ENCODE assay signal across 18 cellular contexts in the genomic region with DNA sequence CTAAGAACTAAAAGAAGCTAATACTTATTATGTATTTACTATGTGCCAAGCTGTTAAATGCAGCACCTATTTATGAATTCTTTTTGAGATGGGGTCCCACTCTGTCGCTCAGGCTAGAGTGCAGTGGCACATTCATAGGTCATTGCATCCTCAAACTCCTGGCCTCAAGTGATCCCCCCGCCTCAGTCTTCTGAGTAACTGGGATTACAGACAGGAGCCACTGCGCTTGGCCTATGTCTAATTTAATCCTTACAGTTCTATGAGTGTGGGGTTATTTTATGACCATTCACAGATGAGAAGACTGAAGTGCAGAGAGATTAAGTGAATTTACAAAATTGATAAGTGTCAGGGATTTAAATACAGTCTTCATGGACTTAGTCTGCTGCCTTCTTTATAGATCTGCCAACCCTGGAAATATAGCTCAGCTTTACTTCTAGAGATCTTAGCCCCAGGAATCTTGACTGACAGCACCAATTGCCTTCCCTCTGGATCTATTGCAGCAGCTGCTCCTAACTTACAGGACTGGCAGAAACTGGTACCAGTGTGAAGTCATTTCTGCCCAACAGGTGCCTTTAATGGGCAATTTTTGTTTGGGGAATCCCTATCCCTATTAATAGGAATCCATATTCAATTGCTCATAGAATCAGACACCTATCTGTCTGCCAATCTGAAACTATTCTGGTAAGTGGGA. TPM values are rescaled to one million over a fixed set of nuclear protein-coding genes. Genes with fewer than 3 reads are reported as not detected.
DNase-seq lines count a peak whose midpoint lies in the region; ATAC-seq and TF ChIP-seq lines count a peak whose summit lies in the region.
"Had no signal": no experiment of that assay in that cellular context is flagged by ENCODE, and none has a peak within 500 bp of the region (broad histone marks: within the 10 kb centered on the region; RNA-seq: fewer than 3 reads in every experiment).

No MANE protein-coding gene starts in this region.

- no peaks in the 10 kb centered on the region for H3K36me3 ChIP-seq in WERI-Rb-1
- no peaks in the 10 kb centered on the region for H3K36me3 ChIP-seq in psoas muscle (ENCODE audit: insufficient read depth in 1 of 2, low read depth in 1 of 2)
- no peaks in the 10 kb centered on the region for H3K36me3 ChIP-seq in skeletal muscle tissue (ENCODE audit: control insufficient read depth in 3 of 3, insufficient read depth in 3 of 3, low read length in 3 of 3)
- H3K36me3 ChIP-seq in trophoblast cell (ENCODE audit: control insufficient read depth in 1 of 2, insufficient read depth in 2 of 2, low read length in 2 of 2): no peaks in the 10 kb centered on the region
- H3K36me3 ChIP-seq: BE2C had no signal

- no peak overlapping the region for H2BK12ac ChIP-seq in trophoblast cell (ENCODE audit: low read length)

- H4K12ac ChIP-seq in trophoblast cell (ENCODE audit: low read depth, low read length): no peak overlapping the region

- no peak overlapping the region for H4K91ac ChIP-seq in trophoblast cell (ENCODE audit: low read depth, low read length)

- TF ChIP-seq CTCF in WERI-Rb-1 (IDR thresholded peaks at IDR 0.05; ENCODE audit: low read depth, low read length) (no peak), psoas muscle (IDR thresholded peaks at IDR 0.05) (no peak)

- no peaks in the 10 kb centered on the region for H3K79me1 ChIP-seq in trophoblast cell (ENCODE audit: low read length)

- no peak overlapping the region for H2AFZ ChIP-seq in trophoblast cell (ENCODE audit: insufficient read depth, low read length, poor library complexity)
- H2AFZ ChIP-seq: GM23248 had no signal

- intact Hi-C loops in psoas muscle (cut with DNase I): no loop called here

- H2BK5ac ChIP-seq in trophoblast cell (ENCODE audit: low read depth, low read length, poor library complexity): no peak overlapping the region

- no peak overlapping the region for H3K4ac ChIP-seq in trophoblast cell (ENCODE audit: low read depth, low read length)

- H2BK120ac ChIP-seq in trophoblast cell (ENCODE audit: insufficient read depth, low read length, poor library complexity): no peak overlapping the region

- H3K9me3 ChIP-seq in WERI-Rb-1 (ENCODE audit: severe bottlenecking) (no peaks in the 10 kb centered on the region), psoas muscle (no peaks in the 10 kb centered on the region), skeletal muscle tissue (ENCODE audit: control insufficient read depth in 3 of 3, low read length in 3 of 3) (no peaks in the 10 kb centered on the region), trophoblast cell (ENCODE audit: insufficient read depth, low read depth, low read length) (peaks cover 2% of the 10 kb centered on the region)
- H3K9me3 ChIP-seq: BE2C had no signal

- DNase-seq in LHCN-M2 (ENCODE audit: low read depth) (peak; percentile 97), WERI-Rb-1 (peak; percentile 54), psoas muscle (no peak), trophoblast cell (no peak), HEK293T (ENCODE audit: extremely low spot score) (no peak), SK-N-DZ (ENCODE audit: low spot score) (no peak)
- DNase-seq: BE2C; CD4-positive, alpha-beta memory T cell; DMS79; GM23248 had no signal

- H3K4me2 ChIP-seq in trophoblast cell (ENCODE audit: low read length): no peak overlapping the region

- CTCF ChIA-PET in HEK293T (lab: Yijun Ruan, JAX): no interaction called here

- WGBS in psoas muscle, 3 donors: 48 to 65% (median 49%) methylated on average over 3 of the region's 3 CpGs
- WGBS in trophoblast cell (ENCODE audit: extremely low coverage, insufficient coverage, insufficient read length): no CpG with 5 or more reads among the region's 3 CpGs

- peaks cover 26% of the 10 kb centered on the region for H3K4me1 ChIP-seq in psoas muscle
- H3K4me1 ChIP-seq in skeletal muscle tissue (ENCODE audit: control insufficient read depth in 3 of 3, insufficient read depth in 3 of 3, low read length in 3 of 3): peaks cover 11 to 16% (median 14%) of the 10 kb centered on the region in 3 donors
- H3K4me1 ChIP-seq in trophoblast cell (ENCODE audit: control insufficient read depth in 1 of 2, insufficient read depth in 2 of 2, low read length in 2 of 2): no peaks in the 10 kb centered on the region
- H3K4me1 ChIP-seq: BE2C had no signal

- no peak overlapping the region for H3K14ac ChIP-seq in trophoblast cell (ENCODE audit: low read length)

- H3K4me3 ChIP-seq in WERI-Rb-1 (ENCODE audit: low read depth, low read length) (no peak overlapping the region), psoas muscle (no peak overlapping the region), skeletal muscle tissue (ENCODE audit: low read length in 3 of 3) (no peak overlapping the region), trophoblast cell (ENCODE audit: low read depth, low read length) (no peak overlapping the region)
- H3K4me3 ChIP-seq: GM12878, GM23248 had no signal

- no peaks in the 10 kb centered on the region for H3K79me2 ChIP-seq in trophoblast cell (ENCODE audit: control insufficient read depth, insufficient read depth, low read length, poor library complexity)

- H2AK5ac ChIP-seq in trophoblast cell (ENCODE audit: low read length): no peak overlapping the region

- POLR2A ChIA-PET in HEK293T (lab: Yijun Ruan, JAX): no interaction called here

- peak; percentile 74 to 86 (median 84) for ATAC-seq in psoas muscle
- ATAC-seq: GM12878, HCT116 had no signal

- H3K18ac ChIP-seq in trophoblast cell (ENCODE audit: low read length): no peak overlapping the region

- H3K27ac ChIP-seq in WERI-Rb-1 (no peak overlapping the region; the same call in none of the 2 replicates), psoas muscle (peak overlapping the region; percentile 89), skeletal muscle tissue (ENCODE audit: low read depth, low read length) (peak overlapping the region; percentile 80), trophoblast cell (ENCODE audit: low read depth, low read length) (no peak overlapping the region)
- H3K27ac ChIP-seq: C4-2B, GM23248 had no signal

- H3K23ac ChIP-seq in trophoblast cell (ENCODE audit: low read length): no peak overlapping the region

- H3K9ac ChIP-seq in skeletal muscle tissue (ENCODE audit: low read depth in 1 of 3, low read length in 3 of 3) (peak overlapping the region in 2 of 3 donors; percentile 25 to 51), trophoblast cell (ENCODE audit: low read length) (no peak overlapping the region)
- H3K9ac ChIP-seq: GM23248 had no signal

- no peaks in the 10 kb centered on the region for H3K27me3 ChIP-seq in WERI-Rb-1 (ENCODE audit: insufficient read depth, low read depth, severe bottlenecking)
- H3K27me3 ChIP-seq in psoas muscle (ENCODE audit: insufficient read depth in 3 of 3, low read length in 2 of 3): no peaks in the 10 kb centered on the region
- H3K27me3 ChIP-seq in skeletal muscle tissue (ENCODE audit: control insufficient read depth in 3 of 3, insufficient read depth in 3 of 3, low read length in 3 of 3): no peaks in the 10 kb centered on the region
- H3K27me3 ChIP-seq in trophoblast cell (ENCODE audit: insufficient read depth, low read length): no peaks in the 10 kb centered on the region
- H3K27me3 ChIP-seq: BE2C had no signal

- H4K8ac ChIP-seq in trophoblast cell (ENCODE audit: low read depth, low read length): no peak overlapping the region

TF ChIP-seq in HEK293T, 16 proteins besides CTCF, POLR2A, EP300 and RAD21 (continues in another document):
- no peak for TF ChIP-seq ELF4 (IDR thresholded peaks at IDR 0.05)
- no peak for TF ChIP-seq ARNT (IDR thresholded peaks at IDR 0.05)
- no peak for TF ChIP-seq LEF1 (IDR thresholded peaks at IDR 0.05; ENCODE audit: borderline replicate concordance)
- TF ChIP-seq ZNF384 (IDR thresholded peaks at IDR 0.05): no peak
- no peak for TF ChIP-seq TARDBP (IDR thresholded peaks at IDR 0.05)
- TF ChIP-seq NFRKB (IDR thresholded peaks at IDR 0.05): no peak
- no peak for TF ChIP-seq PKNOX1 (IDR thresholded peaks at IDR 0.05)
- TF ChIP-seq BHLHE40 (IDR thresholded peaks at IDR 0.05; ENCODE audit: borderline replicate concordance): no peak

RNA-seq across cellular contexts. Expression of gene SPX, which starts 27.0 kb away (rescaled TPM):
- total RNA-seq in LHCN-M2 (2014; rRNA removed) (2.1 and 3.1 TPM in 2 replicates), psoas muscle (10 to 100 TPM in 1 of 4 donors, 1 to 10 TPM in 2, under 1 TPM in 1; 0.59 to 17.1 (median 3.5) TPM), skeletal muscle tissue (7.8 TPM)
- polyA plus RNA-seq in LHCN-M2 (2012): 0.47 TPM
- polyA plus RNA-seq in psoas muscle: 1 to 10 TPM in 2 of 3 donors, under 1 TPM in 1; 0.66 to 2.4 (median 2.1) TPM
- polyA plus RNA-seq in trophoblast cell (2013): 0.15 and 0.29 TPM in 2 replicates
- not detected in 2 replicates for polyA plus RNA-seq in SK-N-DZ (2014; cell fraction: cytosol; rRNA removed)
- polyA plus RNA-seq in SK-N-DZ (2014; cell fraction: nucleus; rRNA removed): 0.07 TPM in 1 of 2 replicates, not detected in the other
- total RNA-seq: GM12878 had no signal

RNA-seq across cellular contexts. Expression of gene GYS2, which starts 51.5 kb away (rescaled TPM):
- 0.06 TPM in 1 of 2 replicates, not detected in the other for total RNA-seq in LHCN-M2 (2014; rRNA removed)
- polyA plus RNA-seq in LHCN-M2 (2012): not detected
- under 1 TPM in 1 of 4 donors, not detected in 3; 0.09 TPM for total RNA-seq in psoas muscle
- under 1 TPM in 1 of 3 donors, not detected in 2; 0.03 TPM for polyA plus RNA-seq in psoas muscle
- total RNA-seq in skeletal muscle tissue: not detected
- 0.03 TPM in 1 of 2 replicates, not detected in the other for polyA plus RNA-seq in trophoblast cell (2013)
- polyA plus RNA-seq in SK-N-DZ (2014; cell fraction: cytosol; rRNA removed): not detected in 2 replicates
- 0.13 TPM in 1 of 2 replicates, not detected in the other for polyA plus RNA-seq in SK-N-DZ (2014; cell fraction: nucleus; rRNA removed)
- total RNA-seq: G401, GM12878, GM23248, HT1080 had no signal
- polyA plus RNA-seq: AG04450; CD4-positive, alpha-beta memory T cell; GM12878; GM23248; IgD-negative memory B cell had no signal

RNA-seq across cellular contexts. Expression of gene GOLT1B, which starts 51.5 kb away (rescaled TPM):
- total RNA-seq in LHCN-M2 (2014; rRNA removed) (54.2 and 59.9 TPM in 2 replicates), psoas muscle (10 to 100 TPM; 14.0 to 30.5 (median 19.9) TPM), skeletal muscle tissue (27.1 TPM)
- polyA plus RNA-seq in LHCN-M2 (2012): 51.9 TPM
- polyA plus RNA-seq in psoas muscle: 10 to 100 TPM; 17.8 to 62.2 (median 39.4) TPM
- 38.9 and 45.4 TPM in 2 replicates for polyA plus RNA-seq in trophoblast cell (2013)
- polyA plus RNA-seq in SK-N-DZ (2014; cell fraction: cytosol; rRNA removed): 54.1 and 56.6 TPM in 2 replicates
- polyA plus RNA-seq in SK-N-DZ (2014; cell fraction: nucleus; rRNA removed): 53.7 and 57.0 TPM in 2 replicates

RNA-seq across cellular contexts. Expression of gene RECQL, which starts 51.7 kb away (rescaled TPM):
- total RNA-seq in LHCN-M2 (2014; rRNA removed): 127 and 128 TPM in 2 replicates
- 22.0 TPM for polyA plus RNA-seq in LHCN-M2 (2012)
- total RNA-seq in psoas muscle: 10 to 100 TPM; 13.2 to 16.3 (median 13.5) TPM
- polyA plus RNA-seq in psoas muscle: 10 to 100 TPM in 2 of 3 donors, 1 to 10 TPM in 1; 9.0 to 36.6 (median 12.4) TPM
- total RNA-seq in skeletal muscle tissue: 32.4 TPM
- polyA plus RNA-seq in trophoblast cell (2013): 30.5 and 34.6 TPM in 2 replicates
- polyA plus RNA-seq in SK-N-DZ (2014; cell fraction: cytosol; rRNA removed): 75.7 and 82.7 TPM in 2 replicates
- 51.6 and 54.3 TPM in 2 replicates for polyA plus RNA-seq in SK-N-DZ (2014; cell fraction: nucleus; rRNA removed)

Comparison
In these comparisons a context has a peak if more than half of its experiments do, and no peak if none do; other contexts are left out.
1. DNase-seq: peak in LHCN-M2 (single experiment) and WERI-Rb-1 (single experiment); none in psoas muscle (0 of 2), trophoblast cell (0 of 2), HEK293T (single experiment) and SK-N-DZ (single experiment).
2. H3K27ac ChIP-seq: peak in psoas muscle (single experiment) and skeletal muscle tissue (single experiment); none in WERI-Rb-1 (single experiment) and trophoblast cell (single experiment).